ENCODE assay signal across 9 cellular contexts in the genomic region with DNA sequence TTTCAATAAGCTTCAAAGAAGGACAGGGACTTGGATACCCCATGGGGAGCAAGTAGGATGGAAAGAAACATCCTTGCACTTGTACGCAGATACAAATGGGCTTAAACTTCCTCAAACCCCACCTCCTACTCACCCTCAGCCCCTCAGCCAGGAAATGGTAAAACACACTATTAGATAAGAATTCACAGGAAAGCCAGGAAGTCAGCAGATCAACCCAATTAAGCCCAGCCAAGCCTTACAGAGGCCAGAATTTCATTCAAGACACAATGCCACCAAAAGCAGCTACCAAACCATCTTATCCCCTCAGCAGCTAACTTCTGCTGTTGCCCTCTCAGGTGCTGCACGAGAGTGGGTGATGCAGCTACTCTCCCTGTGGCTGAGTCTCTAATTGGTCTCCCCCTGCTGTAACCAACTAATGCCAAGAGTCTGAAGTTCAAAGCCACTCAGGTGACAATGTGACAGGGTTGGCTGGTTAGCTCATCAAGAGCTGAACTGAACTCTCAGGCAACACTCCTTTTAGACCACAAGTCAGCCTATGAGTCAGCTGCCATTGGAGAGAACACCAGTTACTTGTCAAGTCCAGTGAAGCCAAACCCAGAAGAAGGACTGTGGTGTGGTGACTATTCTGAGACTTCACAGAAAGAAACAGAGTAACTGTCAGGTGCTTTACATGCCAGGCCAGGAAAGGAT.
A peak's percentile ranks its signal among the peaks of the same experiment; 100 is the strongest.
DNase-seq lines count a peak whose midpoint lies in the region; ATAC-seq lines count a peak whose summit lies in the region.
"Had no signal": no experiment of that assay in that cellular context is flagged by ENCODE, and none has a peak within 500 bp of the region (broad histone marks: within the 10 kb centered on the region; RNA-seq: fewer than 3 reads in every experiment).

No MANE protein-coding gene starts in this region.

- DNase-seq in epithelial cell of prostate (ENCODE audit: low read depth, low spot score) (peak; percentile 20), NCI-H1694 (lab: John Stamatoyannopoulos, UW) (no peak), hippocampal formation (lab: John Stamatoyannopoulos, UW) (no peak), hepatic stellate cell (ENCODE audit: low spot score) (no peak), GF-D8 (lab: John Stamatoyannopoulos, UW) (no peak)
- DNase-seq: DMS79 had no signal

- no peak overlapping the region for H3K27ac ChIP-seq in epithelial cell of prostate

- ATAC-seq in GM18498 (IDR thresholded peaks at IDR 0.05; ENCODE audit: unreplicated experiment) (peak; percentile 99), GM21529 (IDR thresholded peaks at IDR 0.05; ENCODE audit: unreplicated experiment) (peak; percentile 95), HG03354 (IDR thresholded peaks at IDR 0.05; ENCODE audit: poor library complexity, severe bottlenecking, unreplicated experiment) (peak; percentile 93)
